In the genomic region with DNA sequence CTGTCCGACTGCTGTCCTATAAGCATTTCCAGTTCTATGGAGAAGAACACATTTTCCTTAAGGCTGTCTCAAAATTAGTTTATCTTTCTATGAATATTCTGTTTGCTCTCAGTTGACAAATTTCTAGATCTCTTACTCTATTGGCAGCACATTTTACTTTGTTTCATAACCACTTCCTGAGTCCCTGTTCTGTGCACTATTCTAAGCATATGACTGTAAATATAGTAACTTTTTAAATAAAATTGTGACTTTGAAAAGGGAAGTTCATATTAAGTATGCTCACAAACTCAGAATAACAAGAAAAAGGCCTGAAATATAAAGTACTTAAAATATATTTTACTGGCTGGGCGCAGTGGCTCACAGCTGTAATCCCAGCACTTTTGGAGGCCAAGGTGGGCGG, we compare ENCODE assay signal across 22 cellular contexts. TPM values are rescaled to one million over a fixed set of nuclear protein-coding genes. Genes with fewer than 3 reads are reported as not detected.
DNase-seq lines count a peak whose midpoint lies in the region; ATAC-seq and TF ChIP-seq lines count a peak whose summit lies in the region.
"Had no signal": no experiment of that assay in that cellular context is flagged by ENCODE, and none has a peak within 500 bp of the region (broad histone marks: within the 10 kb centered on the region; RNA-seq: fewer than 3 reads in every experiment).

No MANE protein-coding gene starts in this region.

- no peaks in the 10 kb centered on the region for H3K4me1 ChIP-seq in BE2C
- H3K4me1 ChIP-seq: colonic mucosa, gastroesophageal sphincter, HAP-1, pancreas had no signal

- no peak for TF ChIP-seq CTCF in BE2C (IDR thresholded peaks at IDR 0.05; ENCODE audit: low read depth, low read length)

- DNase-seq in SKM-1 treated with dmso at 0.1 percent for 144 hours (lab: John Stamatoyannopoulos, UW; ENCODE audit: unreplicated experiment): peak; percentile 19
- no peak for DNase-seq in SKM-1 (lab: John Stamatoyannopoulos, UW; ENCODE audit: unreplicated experiment)
- peak; percentile 29 for DNase-seq in NOMO-1 treated with dmso at 0.1 percent for 144 hours (lab: John Stamatoyannopoulos, UW; ENCODE audit: unreplicated experiment)
- DNase-seq in NCI-H1105 (lab: John Stamatoyannopoulos, UW): no peak
- no peak for DNase-seq in DMS 273 treated with DMSO at 0.1 percent for 48 hours (lab: John Stamatoyannopoulos, UW)
- no peak for DNase-seq in BE2C
- DNase-seq: activated CD4-positive, alpha-beta T cell treated with anti-CD3 and anti-CD28 coated beads for 1 hour; activated gamma-delta T cell; CD4-positive, alpha-beta T cell; colonic mucosa; DMS79; left ventricle myocardium superior; NCI-H1436; NCI-H226; pancreas; SHP77; stimulated activated CD4-positive, alpha-beta T cell treated with anti-CD3 and anti-CD28 coated beads, Interleukin-2, amount 100 ng/mL, for 48 hours had no signal

- H3K36me3 ChIP-seq in BE2C: no peaks in the 10 kb centered on the region
- H3K36me3 ChIP-seq: colonic mucosa, gastroesophageal sphincter, HAP-1, pancreas, thoracic aorta had no signal

- peaks cover 6% of the 10 kb centered on the region for H3K27me3 ChIP-seq in BE2C
- H3K27me3 ChIP-seq: colonic mucosa, gastroesophageal sphincter, pancreas had no signal

- ATAC-seq in HG02885 (IDR thresholded peaks at IDR 0.05; ENCODE audit: poor library complexity, unreplicated experiment): peak; percentile 83
- no peak for ATAC-seq in HG02642 (IDR thresholded peaks at IDR 0.05; ENCODE audit: poor library complexity, unreplicated experiment)
- ATAC-seq: gastroesophageal sphincter, left ventricle myocardium superior, pancreas had no signal

- H3K4me3 ChIP-seq in BE2C (ENCODE audit: low read depth, low read length): no peak overlapping the region
- H3K4me3 ChIP-seq: colonic mucosa, gastroesophageal sphincter, HAP-1, pancreas, thoracic aorta had no signal

- H3K9me3 ChIP-seq in BE2C: no peaks in the 10 kb centered on the region
- H3K9me3 ChIP-seq: colonic mucosa, gastroesophageal sphincter, HAP-1, pancreas, thoracic aorta had no signal

RNA-seq across cellular contexts. Expression of a gene that starts 56.5 kb away (rescaled TPM):
- polyA plus RNA-seq in BE2C (2012; ENCODE audit: insufficient read depth, insufficient read length, low read depth): not detected

Comparison
In these comparisons a context has a peak if more than half of its experiments do, and no peak if none do; other contexts are left out.
1. DNase-seq: peak in SKM-1 treated with dmso at 0.1 percent for 144 hours (single experiment) and NOMO-1 treated with dmso at 0.1 percent for 144 hours (single experiment); none in SKM-1 (single experiment), NCI-H1105 (single experiment), DMS 273 treated with DMSO at 0.1 percent for 48 hours (single experiment) and BE2C (single experiment).